ENCODE assay signal across 24 cellular contexts in the genomic region with DNA sequence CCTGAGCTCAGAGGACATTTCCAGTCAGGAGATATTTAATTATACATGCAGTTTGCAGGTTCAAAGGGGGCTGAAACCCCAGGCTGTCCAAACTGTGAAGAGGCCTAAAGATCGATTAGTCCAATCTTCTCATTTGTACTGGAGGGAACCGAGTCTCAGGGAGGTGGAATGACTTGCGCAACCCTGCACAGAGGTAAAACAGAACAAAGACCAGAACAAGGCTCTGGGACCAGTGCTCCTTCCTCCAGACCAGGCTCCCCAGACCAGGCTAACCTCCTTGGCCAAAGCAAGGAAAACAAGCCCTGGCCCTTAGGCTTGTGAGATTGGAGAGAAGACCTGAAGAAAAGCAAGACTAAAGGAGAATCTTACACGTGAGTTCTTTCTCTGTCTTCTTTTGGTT.
A peak's percentile ranks its signal among the peaks of the same experiment; 100 is the strongest.
DNase-seq lines count a peak whose midpoint lies in the region; ATAC-seq, FAIRE-seq and TF ChIP-seq lines count a peak whose summit lies in the region.
"Had no signal": no experiment of that assay in that cellular context is flagged by ENCODE, and none has a peak within 500 bp of the region (broad histone marks: within the 10 kb centered on the region; RNA-seq: fewer than 3 reads in every experiment).

No MANE protein-coding gene starts in this region.

- H3K4me1 Mint-ChIP-seq in Calu3 (ENCODE audit: low read depth, unreplicated experiment): peaks cover 50% of the 10 kb centered on the region
- peaks cover 35% of the 10 kb centered on the region for H3K4me1 Mint-ChIP-seq in nephron progenitor cell
- H3K4me1 Mint-ChIP-seq: CD8-positive, alpha-beta memory T cell had no signal

- H3K9me3 Mint-ChIP-seq in Calu3 (ENCODE audit: low read depth, unreplicated experiment) (peaks cover 7% of the 10 kb centered on the region), nephron progenitor cell (peaks cover 28% of the 10 kb centered on the region)

- H3K36me3 Mint-ChIP-seq in Calu3 (ENCODE audit: insufficient read depth, unreplicated experiment) (peaks cover 6% of the 10 kb centered on the region), nephron progenitor cell (ENCODE audit: low read depth) (peaks cover 17% of the 10 kb centered on the region)
- H3K36me3 Mint-ChIP-seq: CD14-positive monocyte had no signal

- H3K27ac Mint-ChIP-seq in Calu3 (ENCODE audit: unreplicated experiment): peak overlapping the region; percentile 62
- H3K27ac Mint-ChIP-seq in nephron progenitor cell: peak overlapping the region; percentile 70
- H3K27ac Mint-ChIP-seq: CD4-positive, alpha-beta T cell; CD8-positive, alpha-beta memory T cell; GM23338 had no signal

- H3K27me3 ChIP-seq in bronchial epithelial cell (ENCODE audit: control insufficient read depth, insufficient read depth, low read length): no peaks in the 10 kb centered on the region
- H3K27me3 ChIP-seq: BE2C; BLaER1 treated with 17β-estradiol and CSF1 and Interleukin-3, amounts not matched to agents 10 nM and 100 nM had no signal

- CTCF ChIA-PET in Calu3 (lab: Charles Lee): interaction anchor here (0.9 to 1.1 kb wide), 3 partner anchors 21 to 319 kb away, joined by 3 to 11 read pairs (median 4); a partner anchor contains a TSS

- intact Hi-C loops in Calu3 (cut with micrococcal nuclease; ENCODE audit: unreplicated experiment): no loop called here

- TF ChIP-seq CTCF in Calu3 (IDR thresholded peaks at IDR 0.05; ENCODE audit: unreplicated experiment) (no peak), bronchial epithelial cell (IDR thresholded peaks at IDR 0.05; ENCODE audit: insufficient read depth, low read length, severe bottlenecking) (no peak), nephron progenitor cell (IDR thresholded peaks at IDR 0.05) (no peak)

- TF ChIP-seq RAD21 in Ishikawa (IDR thresholded peaks at IDR 0.05; ENCODE audit: low read depth): no peak

- no peaks in the 10 kb centered on the region for H3K27me3 Mint-ChIP-seq in Calu3 (ENCODE audit: unreplicated experiment)
- H3K27me3 Mint-ChIP-seq in nephron progenitor cell (ENCODE audit: low read depth, poor library complexity): peaks cover 3% of the 10 kb centered on the region
- H3K27me3 Mint-ChIP-seq: CD4-positive, alpha-beta T cell had no signal

- ATAC-seq in HG02642 (IDR thresholded peaks at IDR 0.05; ENCODE audit: poor library complexity, unreplicated experiment) (no peak), HG03378 (IDR thresholded peaks at IDR 0.05; ENCODE audit: unreplicated experiment) (no peak)
- ATAC-seq: A549, GM23338 had no signal

- DNase-seq in Calu3 (no peak), bronchial epithelial cell (ENCODE audit: low read depth) (no peak), nephron progenitor cell (no peak), NCI-H748 (lab: John Stamatoyannopoulos, UW; ENCODE audit: unreplicated experiment) (no peak)
- no peak for DNase-seq in stimulated activated CD4-positive, alpha-beta T cell treated with anti-CD3 and anti-CD28 coated beads, Interleukin-4, amount 100 ng/mL, for 4 hours
- DNase-seq: 8988T; ACHN; AML-193; BE2C; CD4-positive, alpha-beta T cell; CD8-positive, alpha-beta memory T cell; DMS53; DMS79 treated with DMSO at 0.1 percent for 48 hours; GF-D8; H9 had no signal

- no peaks in the 10 kb centered on the region for H3K36me3 ChIP-seq in bronchial epithelial cell (ENCODE audit: control insufficient read depth, insufficient read depth, low read length)
- H3K36me3 ChIP-seq: BE2C had no signal

- TF ChIP-seq EP300 in Ishikawa (IDR thresholded peaks at IDR 0.05; ENCODE audit: borderline replicate concordance): no peak

- no peak overlapping the region for H3K4me3 Mint-ChIP-seq in Calu3 (ENCODE audit: low read depth, unreplicated experiment)
- no peak overlapping the region for H3K4me3 Mint-ChIP-seq in nephron progenitor cell
- H3K4me3 Mint-ChIP-seq: CD14-positive monocyte; CD4-positive, alpha-beta T cell; GM23338; H9 had no signal

- peak; percentile 75 for FAIRE-seq in bronchial epithelial cell (lab: Jason Lieb, UNC)
- FAIRE-seq: A549, GM12891, GM18507 had no signal

- no peak overlapping the region for H3K4me3 ChIP-seq in bronchial epithelial cell (ENCODE audit: low read depth, low read length)
- H3K4me3 ChIP-seq: A549; BLaER1 treated with 17β-estradiol and CSF1 and Interleukin-3, amounts not matched to agents 10 nM and 100 nM; GM23338 had no signal

- no TSS peak for BruUV-seq in Calu3 (replicated peaks; lab: Mats Ljungman, UMichigan)

TF ChIP-seq in Ishikawa, 13 proteins besides CTCF, POLR2A, EP300 and RAD21:
- no peak for TF ChIP-seq TEAD4 (IDR thresholded peaks at IDR 0.05)
- TF ChIP-seq TAF1 (IDR thresholded peaks at IDR 0.05; ENCODE audit: low read depth): no peak
- TF ChIP-seq, protein P1, sequence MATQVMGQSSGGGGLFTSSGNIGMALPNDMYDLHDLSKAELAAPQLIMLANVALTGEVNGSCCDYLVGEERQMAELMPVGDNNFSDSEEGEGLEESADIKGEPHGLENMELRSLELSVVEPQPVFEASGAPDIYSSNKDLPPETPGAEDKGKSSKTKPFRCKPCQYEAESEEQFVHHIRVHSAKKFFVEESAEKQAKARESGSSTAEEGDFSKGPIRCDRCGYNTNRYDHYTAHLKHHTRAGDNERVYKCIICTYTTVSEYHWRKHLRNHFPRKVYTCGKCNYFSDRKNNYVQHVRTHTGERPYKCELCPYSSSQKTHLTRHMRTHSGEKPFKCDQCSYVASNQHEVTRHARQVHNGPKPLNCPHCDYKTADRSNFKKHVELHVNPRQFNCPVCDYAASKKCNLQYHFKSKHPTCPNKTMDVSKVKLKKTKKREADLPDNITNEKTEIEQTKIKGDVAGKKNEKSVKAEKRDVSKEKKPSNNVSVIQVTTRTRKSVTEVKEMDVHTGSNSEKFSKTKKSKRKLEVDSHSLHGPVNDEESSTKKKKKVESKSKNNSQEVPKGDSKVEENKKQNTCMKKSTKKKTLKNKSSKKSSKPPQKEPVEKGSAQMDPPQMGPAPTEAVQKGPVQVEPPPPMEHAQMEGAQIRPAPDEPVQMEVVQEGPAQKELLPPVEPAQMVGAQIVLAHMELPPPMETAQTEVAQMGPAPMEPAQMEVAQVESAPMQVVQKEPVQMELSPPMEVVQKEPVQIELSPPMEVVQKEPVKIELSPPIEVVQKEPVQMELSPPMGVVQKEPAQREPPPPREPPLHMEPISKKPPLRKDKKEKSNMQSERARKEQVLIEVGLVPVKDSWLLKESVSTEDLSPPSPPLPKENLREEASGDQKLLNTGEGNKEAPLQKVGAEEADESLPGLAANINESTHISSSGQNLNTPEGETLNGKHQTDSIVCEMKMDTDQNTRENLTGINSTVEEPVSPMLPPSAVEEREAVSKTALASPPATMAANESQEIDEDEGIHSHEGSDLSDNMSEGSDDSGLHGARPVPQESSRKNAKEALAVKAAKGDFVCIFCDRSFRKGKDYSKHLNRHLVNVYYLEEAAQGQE (IDR thresholded peaks at IDR 0.05; ENCODE audit: low read depth): no peak
- TF ChIP-seq, protein P2, sequence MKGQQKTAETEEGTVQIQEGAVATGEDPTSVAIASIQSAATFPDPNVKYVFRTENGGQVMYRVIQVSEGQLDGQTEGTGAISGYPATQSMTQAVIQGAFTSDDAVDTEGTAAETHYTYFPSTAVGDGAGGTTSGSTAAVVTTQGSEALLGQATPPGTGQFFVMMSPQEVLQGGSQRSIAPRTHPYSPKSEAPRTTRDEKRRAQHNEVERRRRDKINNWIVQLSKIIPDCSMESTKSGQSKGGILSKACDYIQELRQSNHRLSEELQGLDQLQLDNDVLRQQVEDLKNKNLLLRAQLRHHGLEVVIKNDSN (IDR thresholded peaks at IDR 0.05): no peak
- TF ChIP-seq FOXM1 (IDR thresholded peaks at IDR 0.05; ENCODE audit: borderline replicate concordance, low read depth): no peak
- no peak for TF ChIP-seq CREB1 (IDR thresholded peaks at IDR 0.05; ENCODE audit: low read depth)
- peak; percentile 36; the same call in 1 of the 2 replicates for TF ChIP-seq CEBPB (IDR thresholded peaks at IDR 0.05)
- no peak for TF ChIP-seq YY1 (IDR thresholded peaks at IDR 0.05; ENCODE audit: low read depth)
